ENCODE assay signal across 8 cellular contexts in genomic region chr12:29164477-29165163, GRCh38. TPM values are rescaled to one million over a fixed set of nuclear protein-coding genes. Genes with fewer than 3 reads are reported as not detected.
DNase-seq lines count a peak whose midpoint lies in the region; ATAC-seq, FAIRE-seq and TF ChIP-seq lines count a peak whose summit lies in the region.

No MANE protein-coding gene starts in this region.

- H3K36me3 ChIP-seq in duodenal mucosa (ENCODE audit: control insufficient read depth in 1 of 2, insufficient read depth in 2 of 2, low read length in 2 of 2) (no peaks in the 10 kb centered on the region), pancreas (no peaks in the 10 kb centered on the region)

- H3K27me3 ChIP-seq in duodenal mucosa (ENCODE audit: control insufficient read depth in 1 of 2, insufficient read depth in 2 of 2, low read length in 2 of 2) (no peaks in the 10 kb centered on the region), pancreas (no peaks in the 10 kb centered on the region)

- H3K27ac ChIP-seq in duodenal mucosa (ENCODE audit: low read depth, low read length) (peak overlapping the region; percentile 65), pancreas (peak overlapping the region in 1 of 4 donors; percentile 33)

- peak overlapping the region; percentile 36 to 38 for H3K9ac ChIP-seq in duodenal mucosa (ENCODE audit: low read depth in 1 of 2, low read length in 2 of 2)

- TF ChIP-seq CTCF in pancreas (IDR thresholded peaks at IDR 0.05): no peak

- peak; percentile 95 for FAIRE-seq in pancreas (lab: Jason Lieb, UNC)

- ATAC-seq in GM18517 (IDR thresholded peaks at IDR 0.05; ENCODE audit: unreplicated experiment): peak; percentile 100
- ATAC-seq in HG02571 (IDR thresholded peaks at IDR 0.05; ENCODE audit: unreplicated experiment): peak; percentile 99
- ATAC-seq in pancreas: peak in 3 of 4 donors; percentile 55 to 84 (median 77)

- peak; percentile 55 for DNase-seq in NAMALWA (ENCODE audit: low spot score)
- no peak for DNase-seq in pancreas
- no peak for DNase-seq in iPS-NIHi11 (ENCODE audit: low spot score)
- DNase-seq in DMS114 treated with DMSO at 0.1 percent for 48 hours (lab: John Stamatoyannopoulos, UW; ENCODE audit: unreplicated experiment): no peak
- no peak for DNase-seq in NCI-H774 (lab: John Stamatoyannopoulos, UW)

- H3K9me3 ChIP-seq in duodenal mucosa (ENCODE audit: control insufficient read depth in 1 of 2, low read length in 2 of 2) (no peaks in the 10 kb centered on the region), pancreas (no peaks in the 10 kb centered on the region)

- intact Hi-C loops in pancreas (cut with DNase I): no loop called here

- H3K4me1 ChIP-seq in duodenal mucosa (ENCODE audit: control insufficient read depth in 1 of 2, insufficient read depth in 2 of 2, low read length in 2 of 2) (peaks cover 61 to 63% of the 10 kb centered on the region in 2 donors), pancreas (no peaks in the 10 kb centered on the region)

- peak overlapping the region; percentile 34 to 38 for H3K4me3 ChIP-seq in duodenal mucosa (ENCODE audit: low read depth in 1 of 2, low read length in 2 of 2)
- no peak overlapping the region for H3K4me3 ChIP-seq in pancreas

- 66 to 73% methylated on average over 6 of the region's 6 CpGs for WGBS in pancreas, 2 donors

RNA-seq across cellular contexts. Expression of gene FAR2, which starts 15.5 kb away (rescaled TPM):
- total RNA-seq in pancreas: 1 to 10 TPM in 3 of 6 donors, under 1 TPM in 3; 0.43 to 2.8 (median 1.1) TPM
- polyA plus RNA-seq in pancreas: 1 to 10 TPM in 1 of 2 donors, under 1 TPM in 1; 0.92 to 1.3 TPM

Comparison
In these comparisons a context has a peak if more than half of its experiments do, and no peak if none do; other contexts are left out.
1. H3K4me3 ChIP-seq: peak in duodenal mucosa (2 of 2); none in pancreas (0 of 4).
2. Peak in every context shown above with its lines, with median percentiles within 50 percentile points of each other: ATAC-seq.